Comparison of ENCODE assay signal across 38 cellular contexts in genomic region chr19:39554701-39555311, GRCh38. TPM values are rescaled to one million over a fixed set of nuclear protein-coding genes. Genes with fewer than 3 reads are reported as not detected.
"Had no signal": no experiment of that assay in that cellular context is flagged by ENCODE, and none has a peak within 500 bp of the region (broad histone marks: within the 10 kb centered on the region; RNA-seq: fewer than 3 reads in every experiment).

No MANE protein-coding gene starts in this region.

- H3K27ac Mint-ChIP-seq: activated CD8-positive, alpha-beta T cell treated with anti-CD3 and anti-CD28 coated beads, Interleukin-2, amount 10 ng/mL, durations not matched to agents 7 days and 5 days; activated naive CD4-positive, alpha-beta T cell treated with anti-CD3 and anti-CD28 coated beads for 36 hours; activated naive CD4-positive, alpha-beta T cell treated with anti-CD3 and anti-CD28 coated beads, Interleukin-2, amount 50 U/mL, for 72 hours; activated T-cell treated with anti-CD3 and anti-CD28 coated beads, Interleukin-2, amount 50 U/mL, for 24 hours; activated T-helper 2 cell treated with anti-CD3 and anti-CD28 coated beads, Interferon-gamma antibody, Interleukin-2, Interleukin-4, amounts not matched to agents 10 μg/mL and 5 μg/mL and 100 μg/mL, durations not matched to agents 14 hours and 24 hours and 36 hours had no signal

- H3K27me3 Mint-ChIP-seq: activated T-cell treated with anti-CD3 and anti-CD28 coated beads, Interleukin-2, amount 50 U/mL, for 24 hours had no signal

- H3K4me3 ChIP-seq: Peyer's patch, SJSA1 had no signal

- H3K4me3 Mint-ChIP-seq: activated CD8-positive, alpha-beta T cell treated with anti-CD3 and anti-CD28 coated beads, Interleukin-2, amount 10 ng/mL, durations not matched to agents 7 days and 5 days; activated naive CD4-positive, alpha-beta T cell treated with anti-CD3 and anti-CD28 coated beads for 36 hours; activated T-cell treated with anti-CD3 and anti-CD28 coated beads, Interleukin-2, amount 50 U/mL, for 24 hours had no signal

- H3K27ac ChIP-seq: brain microvascular endothelial cell, Peyer's patch, SJSA1, WERI-Rb-1 had no signal

- H3K4me1 ChIP-seq: SJSA1 had no signal

- ATAC-seq: activated CD8-positive, alpha-beta T cell treated with anti-CD3 and anti-CD28 coated beads, Interleukin-2, amount 10 ng/mL, durations not matched to agents 7 days and 5 days; activated naive CD4-positive, alpha-beta T cell treated with anti-CD3 and anti-CD28 coated beads, Interleukin-2, amount 50 U/mL, for 72 hours; PC-3 had no signal

- H3K9me3 ChIP-seq: Peyer's patch, SJSA1 had no signal

- H3K27me3 ChIP-seq: brain microvascular endothelial cell, Peyer's patch had no signal

- H3K36me3 ChIP-seq: brain microvascular endothelial cell, Peyer's patch, SJSA1, WERI-Rb-1 had no signal

- H3K9me3 Mint-ChIP-seq: activated naive CD4-positive, alpha-beta T cell treated with anti-CD3 and anti-CD28 coated beads for 36 hours; activated T-cell treated with anti-CD3 and anti-CD28 coated beads, Interleukin-2, amount 50 U/mL, for 24 hours; activated T-helper 2 cell treated with anti-CD3 and anti-CD28 coated beads, Interferon-gamma antibody, Interleukin-2, Interleukin-4, amounts not matched to agents 10 μg/mL and 5 μg/mL and 100 μg/mL, durations not matched to agents 14 hours and 24 hours and 36 hours had no signal

- DNase-seq: activated CD4-positive, alpha-beta T cell treated with anti-CD3 and anti-CD28 coated beads for 1 hour; activated CD4-positive, alpha-beta T cell treated with anti-CD3 and anti-CD28 coated beads for 48 hours; activated CD4-positive, alpha-beta T cell treated with anti-CD3 and anti-CD28 coated beads, Interleukin-2, amount 50 U/mL, for 48 hours; activated CD4-positive, CD25-positive, alpha-beta regulatory T cell; activated CD8-positive, alpha-beta T cell treated with anti-CD3 and anti-CD28 coated beads, Interleukin-2, amount 10 ng/mL, durations not matched to agents 7 days and 5 days; activated gamma-delta T cell treated with Interleukin-2 at 50 U/mL for 16 hours; activated naive CD4-positive, alpha-beta T cell treated with anti-CD3 and anti-CD28 coated beads for 36 hours; activated T-cell treated with anti-CD3 and anti-CD28 coated beads, Interleukin-2, amount 50 U/mL, for 24 hours; amniotic stem cell; aorta; brain microvascular endothelial cell; central memory CD4-positive, alpha-beta T cell; Karpas-422; KBM-7; NCI-H1048; NCI-H1105 treated with DMSO at 0.1 percent for 48 hours; NCI-H1436; NCI-H1694; NCI-H2029; NCI-H345; NCI-H510A; NCI-H526; NCI-H748 treated with DMSO at 0.1 percent for 48 hours; NK-92 treated with Interleukin-12 subunit alpha and Interleukin-12 subunit beta, amount 100 ng/mL, for 24 hours; PC-3; Peyer's patch; RPMI8226; SHP77 treated with DMSO at 0.1 percent for 48 hours; SW 1271; T-helper 1 cell; T-helper 2 cell; T-helper 9 cell; WERI-Rb-1 had no signal

RNA-seq across cellular contexts. Expression of gene SELENOV, which starts 39.9 kb away (rescaled TPM):
- total RNA-seq: activated CD8-positive, alpha-beta T cell treated with anti-CD3 and anti-CD28 coated beads, Interleukin-2, amount 10 ng/mL, durations not matched to agents 7 days and 5 days; activated naive CD4-positive, alpha-beta T cell treated with anti-CD3 and anti-CD28 coated beads for 36 hours; activated naive CD4-positive, alpha-beta T cell treated with anti-CD3 and anti-CD28 coated beads, Interleukin-2, amount 50 U/mL, for 72 hours; activated T-helper 2 cell treated with anti-CD3 and anti-CD28 coated beads, Interferon-gamma antibody, Interleukin-2, Interleukin-4, amounts not matched to agents 10 μg/mL and 5 μg/mL and 100 μg/mL, durations not matched to agents 14 hours and 24 hours and 36 hours; aorta; cerebellum; MCF 10A; PC-3; Peyer's patch; SJSA1 had no signal
- polyA plus RNA-seq: aorta had no signal

RNA-seq across cellular contexts. Expression of gene LGALS13, which starts 47.5 kb away (rescaled TPM):
- total RNA-seq: activated CD8-positive, alpha-beta T cell treated with anti-CD3 and anti-CD28 coated beads, Interleukin-2, amount 10 ng/mL, durations not matched to agents 7 days and 5 days; activated naive CD4-positive, alpha-beta T cell treated with anti-CD3 and anti-CD28 coated beads for 36 hours; activated naive CD4-positive, alpha-beta T cell treated with anti-CD3 and anti-CD28 coated beads, Interleukin-2, amount 50 U/mL, for 72 hours; activated T-helper 2 cell treated with anti-CD3 and anti-CD28 coated beads, Interferon-gamma antibody, Interleukin-2, Interleukin-4, amounts not matched to agents 10 μg/mL and 5 μg/mL and 100 μg/mL, durations not matched to agents 14 hours and 24 hours and 36 hours; aorta; cerebellum; MCF 10A; PC-3; Peyer's patch; SJSA1 had no signal
- polyA plus RNA-seq: aorta had no signal

RNA-seq across cellular contexts. Expression of gene DLL3, which starts 56.1 kb away (rescaled TPM):
- total RNA-seq: aorta had no signal
- polyA plus RNA-seq: aorta had no signal
